ENCODE assay signal across 9 cellular contexts in the genomic region with DNA sequence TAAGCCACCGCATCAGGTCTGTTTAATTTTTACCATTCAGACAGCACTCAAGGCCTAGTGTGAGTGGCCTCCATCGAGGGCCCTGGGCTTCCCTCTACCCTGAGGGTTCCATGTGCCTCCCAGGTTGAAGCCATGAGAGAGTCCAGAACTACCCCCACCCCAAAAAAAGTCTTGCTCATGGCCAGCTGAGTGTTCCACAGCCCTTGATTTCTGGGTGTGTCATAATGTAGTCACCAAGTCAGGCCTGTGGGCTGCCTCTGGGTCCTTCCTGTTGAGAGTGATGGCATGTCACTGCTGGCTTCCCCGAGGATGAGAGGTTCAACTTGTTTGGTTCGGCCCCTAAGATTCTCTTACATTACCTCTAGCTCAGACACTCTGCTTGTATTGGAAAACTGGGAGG.
A peak's percentile ranks its signal among the peaks of the same experiment; 100 is the strongest.
DNase-seq lines count a peak whose midpoint lies in the region; ATAC-seq and TF ChIP-seq lines count a peak whose summit lies in the region.
"Had no signal": no experiment of that assay in that cellular context is flagged by ENCODE, and none has a peak within 500 bp of the region (broad histone marks: within the 10 kb centered on the region; RNA-seq: fewer than 3 reads in every experiment).

No MANE protein-coding gene starts in this region.

- peaks cover 55% of the 10 kb centered on the region for H3K4me1 Mint-ChIP-seq in activated T-helper 2 cell treated with anti-CD3 and anti-CD28 coated beads, Interferon-gamma antibody, Interleukin-2, Interleukin-4, amounts not matched to agents 10 μg/mL and 5 μg/mL and 100 μg/mL, durations not matched to agents 14 hours and 24 hours and 36 hours (ENCODE audit: low read depth)

- peak overlapping the region; percentile 68 for H3K27ac Mint-ChIP-seq in activated T-helper 2 cell treated with anti-CD3 and anti-CD28 coated beads, Interferon-gamma antibody, Interleukin-2, Interleukin-4, amounts not matched to agents 10 μg/mL and 5 μg/mL and 100 μg/mL, durations not matched to agents 14 hours and 24 hours and 36 hours

- peaks cover 8% of the 10 kb centered on the region for H3K4me1 ChIP-seq in mesodermal cell (ENCODE audit: control insufficient read depth, insufficient read depth, low read length, poor library complexity, severe bottlenecking)
- peaks cover 0 to 48% of the 10 kb centered on the region in 2 donors for H3K4me1 ChIP-seq in left lung

- no peaks in the 10 kb centered on the region for H3K27me3 ChIP-seq in left lung

- TF ChIP-seq CTCF in left lung (IDR thresholded peaks at IDR 0.05): no peak

- 94 to 100% methylated on average over 1 to 3 of the region's 4 CpGs for WGBS in mesodermal cell (ENCODE audit: insufficient coverage in 2 of 2), 2 experiments

- ATAC-seq in GM21447 (IDR thresholded peaks at IDR 0.05; ENCODE audit: unreplicated experiment) (no peak), left lung (no peak)

- H3K9me3 ChIP-seq in mesodermal cell (ENCODE audit: control insufficient read depth, low read length) (no peaks in the 10 kb centered on the region), left lung (no peaks in the 10 kb centered on the region)

- peak overlapping the region; percentile 72 for H3K4me3 Mint-ChIP-seq in activated T-helper 2 cell treated with anti-CD3 and anti-CD28 coated beads, Interferon-gamma antibody, Interleukin-2, Interleukin-4, amounts not matched to agents 10 μg/mL and 5 μg/mL and 100 μg/mL, durations not matched to agents 14 hours and 24 hours and 36 hours (ENCODE audit: low read depth)

- intact Hi-C loops in activated T-helper 2 cell treated with anti-CD3 and anti-CD28 coated beads, Interferon-gamma antibody, Interleukin-2, Interleukin-4, amounts not matched to agents 10 μg/mL and 5 μg/mL and 100 μg/mL, durations not matched to agents 14 hours and 24 hours and 36 hours (cut with micrococcal nuclease): no loop called here
- intact Hi-C loops in left lung (cut with DNase I): loop anchor here in 1 of 2 donors (5.0 kb wide), 1 partner anchor 90 kb away; no protein-coding TSS in a partner anchor

- H3K4me3 ChIP-seq in mesodermal cell (ENCODE audit: extremely low read depth, insufficient read depth, low read length, poor library complexity, severe bottlenecking) (no peak overlapping the region), left lung (no peak overlapping the region)

- H3K9me3 Mint-ChIP-seq in activated T-helper 2 cell treated with anti-CD3 and anti-CD28 coated beads, Interferon-gamma antibody, Interleukin-2, Interleukin-4, amounts not matched to agents 10 μg/mL and 5 μg/mL and 100 μg/mL, durations not matched to agents 14 hours and 24 hours and 36 hours: no peaks in the 10 kb centered on the region

- no peaks in the 10 kb centered on the region for H3K36me3 Mint-ChIP-seq in activated T-helper 2 cell treated with anti-CD3 and anti-CD28 coated beads, Interferon-gamma antibody, Interleukin-2, Interleukin-4, amounts not matched to agents 10 μg/mL and 5 μg/mL and 100 μg/mL, durations not matched to agents 14 hours and 24 hours and 36 hours (ENCODE audit: low read depth)

- H3K27ac ChIP-seq in mesodermal cell (ENCODE audit: low read depth, low read length, severe bottlenecking) (peak overlapping the region; percentile 23), substantia nigra (ENCODE audit: low read depth, low read length, poor library complexity, severe bottlenecking) (peak overlapping the region; percentile 47), left lung (peak overlapping the region in 1 of 2 donors; percentile 33)

- DNase-seq in activated CD4-positive, alpha-beta T cell treated with anti-CD3 and anti-CD28 coated beads for 24 hours (ENCODE audit: low read depth in 2 of 2): peak; percentile 25 to 41
- no peak for DNase-seq in activated CD4-positive, alpha-beta T cell treated with anti-CD3 and anti-CD28 coated beads for 1 hour
- peak; percentile 28 for DNase-seq in activated T-helper 2 cell treated with anti-CD3 and anti-CD28 coated beads, Interferon-gamma antibody, Interleukin-2, Interleukin-4, amounts not matched to agents 10 μg/mL and 5 μg/mL and 100 μg/mL, durations not matched to agents 14 hours and 24 hours and 36 hours (ENCODE audit: low spot score)
- no peak for DNase-seq in substantia nigra (lab: John Stamatoyannopoulos, UW)
- DNase-seq in DMS153 treated with DMSO at 0.1 percent for 48 hours (lab: John Stamatoyannopoulos, UW; ENCODE audit: unreplicated experiment): no peak
- DNase-seq in left lung: no peak
- DNase-seq: foreskin melanocyte had no signal

- no peaks in the 10 kb centered on the region for H3K36me3 ChIP-seq in mesodermal cell (ENCODE audit: control insufficient read depth, insufficient read depth, low read length)
- no peaks in the 10 kb centered on the region for H3K36me3 ChIP-seq in left lung

- peaks cover 3% of the 10 kb centered on the region for H3K27me3 Mint-ChIP-seq in activated T-helper 2 cell treated with anti-CD3 and anti-CD28 coated beads, Interferon-gamma antibody, Interleukin-2, Interleukin-4, amounts not matched to agents 10 μg/mL and 5 μg/mL and 100 μg/mL, durations not matched to agents 14 hours and 24 hours and 36 hours (ENCODE audit: low read depth)

Comparison
In these comparisons a context has a peak if more than half of its experiments do, and no peak if none do; other contexts are left out.
1. DNase-seq: peak in activated CD4-positive, alpha-beta T cell treated with anti-CD3 and anti-CD28 coated beads for 24 hours (2 of 2) and activated T-helper 2 cell treated with anti-CD3 and anti-CD28 coated beads, Interferon-gamma antibody, Interleukin-2, Interleukin-4, amounts not matched to agents 10 μg/mL and 5 μg/mL and 100 μg/mL, durations not matched to agents 14 hours and 24 hours and 36 hours (single experiment); none in activated CD4-positive, alpha-beta T cell treated with anti-CD3 and anti-CD28 coated beads for 1 hour (single experiment), substantia nigra (0 of 49), DMS153 treated with DMSO at 0.1 percent for 48 hours (single experiment) and left lung (0 of 2).